Comparison of ENCODE assay signal across 10 cellular contexts in genomic region chr13:49314344-49314882, GRCh38.
A peak's percentile ranks its signal among the peaks of the same experiment; 100 is the strongest.
DNase-seq lines count a peak whose midpoint lies in the region; ATAC-seq and TF ChIP-seq lines count a peak whose summit lies in the region.
"Had no signal": no experiment of that assay in that cellular context is flagged by ENCODE, and none has a peak within 500 bp of the region (broad histone marks: within the 10 kb centered on the region; RNA-seq: fewer than 3 reads in every experiment).

No MANE protein-coding gene starts in this region.

- H3K27me3 Mint-ChIP-seq in T-helper 17 cell = no peaks in the 10 kb centered on the region
- no peaks in the 10 kb centered on the region for H3K27me3 Mint-ChIP-seq in activated T-cell treated with anti-CD3 and anti-CD28 coated beads, Interleukin-2, amount 50 U/mL, for 24 hours
- no peaks in the 10 kb centered on the region for H3K27me3 Mint-ChIP-seq in activated CD4-positive, alpha-beta T cell treated with anti-CD3 and anti-CD28 coated beads, Interleukin-2, amount 10 ng/mL, durations not matched to agents 7 days and 5 days

- H3K36me3 ChIP-seq in sigmoid colon = peaks cover 0 to 51% (median 13%) of the 10 kb centered on the region in 4 donors

- peak overlapping the region; percentile 34 for H3K27ac Mint-ChIP-seq in T-helper 17 cell
- no peak overlapping the region for H3K27ac Mint-ChIP-seq in activated T-cell treated with anti-CD3 and anti-CD28 coated beads, Interleukin-2, amount 50 U/mL, for 24 hours
- H3K27ac Mint-ChIP-seq in activated CD4-positive, alpha-beta T cell treated with anti-CD3 and anti-CD28 coated beads, Interleukin-2, amount 10 ng/mL, durations not matched to agents 7 days and 5 days = no peak overlapping the region
- H3K27ac Mint-ChIP-seq: WTC11 had no signal

- H3K9me3 ChIP-seq in T-helper 17 cell (ENCODE audit: control insufficient read depth, low read length, poor library complexity, severe bottlenecking) (no peaks in the 10 kb centered on the region), sigmoid colon (no peaks in the 10 kb centered on the region)

- TF ChIP-seq POLR2A in sigmoid colon (IDR thresholded peaks at IDR 0.05) = no peak

- H3K4me1 Mint-ChIP-seq in T-helper 17 cell = no peaks in the 10 kb centered on the region
- H3K4me1 Mint-ChIP-seq in activated T-cell treated with anti-CD3 and anti-CD28 coated beads, Interleukin-2, amount 50 U/mL, for 24 hours (ENCODE audit: low read depth) = peaks cover 4% of the 10 kb centered on the region
- H3K4me1 Mint-ChIP-seq in activated CD4-positive, alpha-beta T cell treated with anti-CD3 and anti-CD28 coated beads, Interleukin-2, amount 10 ng/mL, durations not matched to agents 7 days and 5 days = no peaks in the 10 kb centered on the region
- H3K4me1 Mint-ChIP-seq: WTC11 had no signal

- H3K27ac ChIP-seq in sigmoid colon = peak overlapping the region; percentile 73 to 85 (median 79)

- H3K4me1 ChIP-seq in sigmoid colon = peaks cover 0 to 46% (median 29%) of the 10 kb centered on the region in 4 donors

- H3K27me3 ChIP-seq in sigmoid colon = no peaks in the 10 kb centered on the region

- peaks cover 2% of the 10 kb centered on the region for H3K36me3 Mint-ChIP-seq in T-helper 17 cell (ENCODE audit: low read depth)
- peaks cover 4% of the 10 kb centered on the region for H3K36me3 Mint-ChIP-seq in activated T-cell treated with anti-CD3 and anti-CD28 coated beads, Interleukin-2, amount 50 U/mL, for 24 hours (ENCODE audit: low read depth)
- H3K36me3 Mint-ChIP-seq in activated CD4-positive, alpha-beta T cell treated with anti-CD3 and anti-CD28 coated beads, Interleukin-2, amount 10 ng/mL, durations not matched to agents 7 days and 5 days (ENCODE audit: low read depth) = no peaks in the 10 kb centered on the region
- H3K36me3 Mint-ChIP-seq: WTC11 had no signal

- intact Hi-C loops in Right ventricle myocardium superior (cut with DNase I) = no loop called here
- intact Hi-C loops in sigmoid colon (cut with DNase I) = loop anchor here (5.0 kb wide), 1 partner anchor 43 kb away; no protein-coding TSS in a partner anchor
- intact Hi-C loops in posterior cingulate gyrus (cut with DNase I) = no loop called here

- no peaks in the 10 kb centered on the region for H3K9me3 Mint-ChIP-seq in activated T-cell treated with anti-CD3 and anti-CD28 coated beads, Interleukin-2, amount 50 U/mL, for 24 hours
- H3K9me3 Mint-ChIP-seq in activated CD4-positive, alpha-beta T cell treated with anti-CD3 and anti-CD28 coated beads, Interleukin-2, amount 10 ng/mL, durations not matched to agents 7 days and 5 days = no peaks in the 10 kb centered on the region
- H3K9me3 Mint-ChIP-seq: WTC11 had no signal

- DNase-seq in EH (ENCODE audit: low read depth) = peak; percentile 76
- DNase-seq in T-helper 17 cell = no peak
- no peak for DNase-seq in Right ventricle myocardium superior
- DNase-seq in sigmoid colon = no peak
- DNase-seq in activated T-cell treated with anti-CD3 and anti-CD28 coated beads, Interleukin-2, amount 50 U/mL, for 24 hours = no peak
- DNase-seq in posterior cingulate gyrus = no peak
- no peak for DNase-seq in NCI-H510A (lab: John Stamatoyannopoulos, UW)
- no peak for DNase-seq in activated CD4-positive, alpha-beta T cell treated with anti-CD3 and anti-CD28 coated beads, Interleukin-2, amount 10 ng/mL, durations not matched to agents 7 days and 5 days
- DNase-seq: KG1 had no signal

- 80 to 82% methylated on average over 6 of the region's 6 CpGs for WGBS in sigmoid colon, 2 donors

- POLR2A ChIA-PET in activated CD4-positive, alpha-beta T cell treated with anti-CD3 and anti-CD28 coated beads, Interleukin-2, amount 10 ng/mL, durations not matched to agents 7 days and 5 days (lab: Charles Lee) = no interaction called here

- no peak overlapping the region for H3K4me3 Mint-ChIP-seq in T-helper 17 cell
- H3K4me3 Mint-ChIP-seq in activated T-cell treated with anti-CD3 and anti-CD28 coated beads, Interleukin-2, amount 50 U/mL, for 24 hours = no peak overlapping the region
- H3K4me3 Mint-ChIP-seq in activated CD4-positive, alpha-beta T cell treated with anti-CD3 and anti-CD28 coated beads, Interleukin-2, amount 10 ng/mL, durations not matched to agents 7 days and 5 days = no peak overlapping the region
- H3K4me3 Mint-ChIP-seq: WTC11 had no signal

- TF ChIP-seq CTCF in sigmoid colon (IDR thresholded peaks at IDR 0.05) = no peak

- ATAC-seq in T-helper 17 cell (no peak), Right ventricle myocardium superior (ENCODE audit: poor library complexity) (peak; percentile 23)

- CTCF ChIA-PET in activated CD4-positive, alpha-beta T cell treated with anti-CD3 and anti-CD28 coated beads, Interleukin-2, amount 10 ng/mL, durations not matched to agents 7 days and 5 days (lab: Charles Lee) = interaction anchor here (1.2 kb wide), 2 partner anchors 8 to 95 kb away, joined by 3 to 4 read pairs; partner anchors contain the start of gene MLNR

- no peak overlapping the region for H3K4me3 ChIP-seq in sigmoid colon

- no peak for TF ChIP-seq EP300 in sigmoid colon (IDR thresholded peaks at IDR 0.05)
